ENCODE assay signal across 8 cellular contexts in genomic region chr3:195209836-195210551, GRCh38.
DNase-seq lines count a peak whose midpoint lies in the region; ATAC-seq, FAIRE-seq and TF ChIP-seq lines count a peak whose summit lies in the region.
"Had no signal": no experiment of that assay in that cellular context is flagged by ENCODE, and none has a peak within 500 bp of the region (broad histone marks: within the 10 kb centered on the region; RNA-seq: fewer than 3 reads in every experiment).

No MANE protein-coding gene starts in this region.

- TF ChIP-seq POLR2A in endothelial cell of umbilical vein (IDR thresholded peaks at IDR 0.05; ENCODE audit: low read depth, low read length) = no peak

- BruUV-seq in Panc1 (replicated peaks; lab: Mats Ljungman, UMichigan) = no TSS peak
- TSS peak; percentile 16 for BruUV-seq in endothelial cell of umbilical vein (replicated peaks; lab: Mats Ljungman, UMichigan)

- H3K4me1 ChIP-seq in Panc1 (ENCODE audit: control insufficient read depth, insufficient read depth, low read length) = peaks cover 18% of the 10 kb centered on the region; the same call in 1 of the 2 replicates
- H3K4me1 ChIP-seq in endothelial cell of umbilical vein (ENCODE audit: control insufficient read depth, extremely low read depth, insufficient read depth, low read length) = peaks cover 32% of the 10 kb centered on the region
- peaks cover 37% of the 10 kb centered on the region for H3K4me1 ChIP-seq in muscle layer of colon (ENCODE audit: insufficient read depth, low read length)
- H3K4me1 ChIP-seq in upper lobe of right lung = peaks cover 34% of the 10 kb centered on the region

- H3K27me3 ChIP-seq in Panc1 (ENCODE audit: control insufficient read depth, insufficient read depth, low read length) (no peaks in the 10 kb centered on the region), endothelial cell of umbilical vein (ENCODE audit: control insufficient read depth in 2 of 2, insufficient read depth in 2 of 2, low read length in 2 of 2) (no peaks in the 10 kb centered on the region), muscle layer of colon (ENCODE audit: control insufficient read depth in 1 of 2, insufficient read depth in 2 of 2, low read length in 2 of 2) (no peaks in the 10 kb centered on the region), upper lobe of right lung (no peaks in the 10 kb centered on the region)

- CTCF ChIA-PET in Panc1 (lab: Charles Lee) (no interaction called here), endothelial cell of umbilical vein (lab: Charles Lee) (interaction anchor here (1.0 to 2.4 kb wide), 8 partner anchors 12 to 528 kb away, joined by 3 to 10 read pairs (median 5); no protein-coding TSS in a partner anchor)

- FAIRE-seq in endothelial cell of umbilical vein (lab: Jason Lieb, UNC) = no peak

- H3K4me3 ChIP-seq in Panc1 (ENCODE audit: low read depth in 2 of 2, low read length in 2 of 2) = no peak overlapping the region
- H3K4me3 ChIP-seq in endothelial cell of umbilical vein (replicated peaks in 1 of 3; ENCODE audit: insufficient read depth in 1 of 3, low read depth in 1 of 3, low read length in 3 of 3) = no peak overlapping the region
- H3K4me3 ChIP-seq in muscle layer of colon (ENCODE audit: low read depth in 1 of 2, low read length in 2 of 2) = peak overlapping the region in 1 of 2 donors; percentile 38
- peak overlapping the region; percentile 0 for H3K4me3 ChIP-seq in upper lobe of right lung

- ATAC-seq in Panc1 (no peak), upper lobe of right lung (peak; percentile 60), GM18867 (IDR thresholded peaks at IDR 0.05; ENCODE audit: unreplicated experiment) (no peak)

- intact Hi-C loops in Panc1 (cut with micrococcal nuclease; ENCODE audit: unreplicated experiment) (no loop called here), endothelial cell of umbilical vein (cut with micrococcal nuclease) (loop anchor here (1.0 kb wide), 2 partner anchors 13 to 28 kb away; no protein-coding TSS in a partner anchor), upper lobe of right lung (cut with DNase I) (no loop called here)

- peak overlapping the region; percentile 19 for H3K9ac ChIP-seq in endothelial cell of umbilical vein (replicated peaks; ENCODE audit: extremely low read depth, insufficient read depth, low read length)
- H3K9ac ChIP-seq in muscle layer of colon (ENCODE audit: low read length) = peak overlapping the region; percentile 44

- dilution Hi-C loops in endothelial cell of umbilical vein (cut with MboI; ENCODE audit: extremely low pct_ligation_motif_present, low sequenced_read_pairs) = no loop called here

- POLR2A ChIA-PET in Panc1 (lab: Charles Lee) = no interaction called here
- POLR2A ChIA-PET in endothelial cell of umbilical vein (lab: Charles Lee) = interaction anchor here (0.9 to 1.7 kb wide), 4 partner anchors 13 to 524 kb away, joined by 3 to 5 read pairs (median 4); no protein-coding TSS in a partner anchor

- DNase-seq in Panc1 (ENCODE audit: low read depth, low spot score) (no peak), endothelial cell of umbilical vein (ENCODE audit: low read depth, low spot score) (peak; percentile 28), upper lobe of right lung (peak; percentile 68), NCI-H2196 treated with DMSO at 0.1 percent for 48 hours (lab: John Stamatoyannopoulos, UW; ENCODE audit: unreplicated experiment) (no peak), NCI-H774 (lab: John Stamatoyannopoulos, UW) (no peak)
- DNase-seq: naive B cell had no signal

- peak overlapping the region; percentile 0 for H2AFZ ChIP-seq in endothelial cell of umbilical vein (ENCODE audit: low read depth, low read length)

- H3K36me3 ChIP-seq in Panc1 (ENCODE audit: control insufficient read depth, insufficient read depth, low read length) = no peaks in the 10 kb centered on the region
- no peaks in the 10 kb centered on the region for H3K36me3 ChIP-seq in endothelial cell of umbilical vein (ENCODE audit: control insufficient read depth in 2 of 2, extremely low read depth in 1 of 2, insufficient read depth in 2 of 2, low read length in 2 of 2)
- no peaks in the 10 kb centered on the region for H3K36me3 ChIP-seq in muscle layer of colon (ENCODE audit: insufficient read depth, low read length)
- no peaks in the 10 kb centered on the region for H3K36me3 ChIP-seq in upper lobe of right lung

- in situ Hi-C loops in Panc1 (cut with HindIII; ENCODE audit: low pct_unique_long_range_greater_than_20kb, low sequenced_read_pairs) = no loop called here

- H3K4me2 ChIP-seq in endothelial cell of umbilical vein (ENCODE audit: insufficient read depth, low read length) = peak overlapping the region; percentile 19

- TF ChIP-seq CTCF in Panc1 (IDR thresholded peaks at IDR 0.05) = no peak
- TF ChIP-seq CTCF in endothelial cell of umbilical vein (IDR thresholded peaks at IDR 0.05; ENCODE audit: extremely low read depth in 1 of 2, insufficient read depth in 1 of 2, low read depth in 1 of 2, low read length in 2 of 2) = no peak
- no peak for TF ChIP-seq CTCF in upper lobe of right lung (IDR thresholded peaks at IDR 0.05)

- H4K20me1 ChIP-seq in endothelial cell of umbilical vein (replicated peaks; ENCODE audit: control insufficient read depth, extremely low read depth, insufficient read depth, low read length) = no peaks in the 10 kb centered on the region

- H3K9me3 ChIP-seq in Panc1 (ENCODE audit: control insufficient read depth, insufficient read depth, low read depth, low read length) (no peaks in the 10 kb centered on the region), endothelial cell of umbilical vein (replicated peaks; ENCODE audit: control insufficient read depth, insufficient read depth, low read length) (no peaks in the 10 kb centered on the region), muscle layer of colon (ENCODE audit: low read length) (no peaks in the 10 kb centered on the region), upper lobe of right lung (no peaks in the 10 kb centered on the region)

- H3K9me1 ChIP-seq in endothelial cell of umbilical vein (replicated peaks; ENCODE audit: control insufficient read depth, extremely low read depth, insufficient read depth, low read length) = no peaks in the 10 kb centered on the region

- peaks cover 30% of the 10 kb centered on the region for H3K79me2 ChIP-seq in endothelial cell of umbilical vein (ENCODE audit: control insufficient read depth, insufficient read depth, low read length)

- peak overlapping the region; percentile 18; the same call in 1 of the 2 replicates for H3K27ac ChIP-seq in Panc1 (ENCODE audit: low read length)
- H3K27ac ChIP-seq in endothelial cell of umbilical vein (ENCODE audit: insufficient read depth, low read depth, low read length) = peak overlapping the region; percentile 58
- H3K27ac ChIP-seq in muscle layer of colon (ENCODE audit: low read depth, low read length) = peak overlapping the region; percentile 79
- H3K27ac ChIP-seq in upper lobe of right lung = peak overlapping the region; percentile 78

TF ChIP-seq in endothelial cell of umbilical vein, 7 proteins besides CTCF, POLR2A, EP300 and RAD21:
- TF ChIP-seq EZH2 (IDR thresholded peaks at IDR 0.05; ENCODE audit: borderline replicate concordance, low read depth, low read length, severe bottlenecking) = no peak
- TF ChIP-seq MYC (IDR thresholded peaks at IDR 0.05; ENCODE audit: low read depth, low read length) = no peak
- no peak for TF ChIP-seq GATA2 (IDR thresholded peaks at IDR 0.05; ENCODE audit: insufficient read depth, insufficient read length, low read depth, low read length)
- no peak for TF ChIP-seq FOS (IDR thresholded peaks at IDR 0.05; ENCODE audit: borderline replicate concordance, insufficient read depth, low read length)
- no peak for TF ChIP-seq MAX (IDR thresholded peaks at IDR 0.05; ENCODE audit: insufficient read depth, insufficient read length)
- no peak for TF ChIP-seq POLR2AphosphoS5 (IDR thresholded peaks at IDR 0.05; ENCODE audit: insufficient read depth, low read depth, low read length)
- TF ChIP-seq JUN (IDR thresholded peaks at IDR 0.05; ENCODE audit: borderline replicate concordance, insufficient read depth, insufficient read length, low read depth) = no peak

Comparison
In these comparisons a context has a peak if more than half of its experiments do, and no peak if none do; other contexts are left out.
1. DNase-seq: peak in endothelial cell of umbilical vein (single experiment) and upper lobe of right lung (single experiment); none in Panc1 (single experiment), NCI-H2196 treated with DMSO at 0.1 percent for 48 hours (single experiment) and NCI-H774 (single experiment).
2. H3K27ac ChIP-seq: peak in every context shown above with its lines; median percentile 79 in muscle layer of colon; 78 in upper lobe of right lung; 58 in endothelial cell of umbilical vein; 18 in Panc1.